34 cellular contexts compared by ENCODE assay signal in genomic region chr11:131819845-131820244, GRCh38.
"Had no signal": no experiment of that assay in that cellular context is flagged by ENCODE, and none has a peak within 500 bp of the region (broad histone marks: within the 10 kb centered on the region; RNA-seq: fewer than 3 reads in every experiment).

No MANE protein-coding gene starts in this region.

- H3K4me3 Mint-ChIP-seq: activated B cell treated with CpG ODN at 0.5 μM for 24 hours; activated CD4-positive, alpha-beta memory T cell treated with anti-CD3 and anti-CD28 coated beads for 36 hours; activated CD4-positive, alpha-beta T cell treated with anti-CD3 and anti-CD28 coated beads, Interleukin-2, amount 10 ng/mL, durations not matched to agents 24 days and 14 days; activated CD8-positive, alpha-beta memory T cell treated with anti-CD3 and anti-CD28 coated beads, Interleukin-2, amount 10 ng/mL, durations not matched to agents 7 days and 5 days; activated CD8-positive, alpha-beta T cell treated with anti-CD3 and anti-CD28 coated beads, Interleukin-2, amount 10 ng/mL, durations not matched to agents 7 days and 5 days; activated naive CD4-positive, alpha-beta T cell treated with anti-CD3 and anti-CD28 coated beads for 36 hours; activated naive CD4-positive, alpha-beta T cell treated with anti-CD3 and anti-CD28 coated beads, Interleukin-2, amount 50 U/mL, for 24 hours; activated naive CD8-positive, alpha-beta T cell treated with anti-CD3 and anti-CD28 coated beads for 36 hours; activated naive CD8-positive, alpha-beta T cell treated with anti-CD3 and anti-CD28 coated beads, Interleukin-2, amount 50 U/mL, for 24 hours; activated T-helper 1 cell treated with anti-CD3 and anti-CD28 coated beads, Interleukin-12 subunit alpha, Interleukin-12 subunit beta, Interleukin-2, Interleukin-4 antibody, amounts not matched to agents 30 ng/mL and 10 ng/mL and 1 ng/mL, durations not matched to agents 14 hours and 24 hours and 36 hours; T-helper 17 cell; T-helper 2 cell treated with Interferon-gamma antibody and Interleukin-4, amounts not matched to agents 5 μg/mL and 100 μg/mL, for 36 hours had no signal

- H3K4me3 ChIP-seq: adrenal gland, body of pancreas, breast epithelium, cardiac muscle cell, colonic mucosa, esophagus squamous epithelium, gastroesophageal sphincter, heart right ventricle had no signal

- H3K27ac Mint-ChIP-seq: activated B cell treated with CpG ODN at 0.5 μM for 24 hours; activated CD4-positive, alpha-beta memory T cell treated with anti-CD3 and anti-CD28 coated beads for 36 hours; activated CD4-positive, alpha-beta T cell treated with anti-CD3 and anti-CD28 coated beads, Interleukin-2, amount 10 ng/mL, durations not matched to agents 24 days and 14 days; activated CD8-positive, alpha-beta memory T cell treated with anti-CD3 and anti-CD28 coated beads, Interleukin-2, amount 10 ng/mL, durations not matched to agents 7 days and 5 days; activated CD8-positive, alpha-beta T cell treated with anti-CD3 and anti-CD28 coated beads, Interleukin-2, amount 10 ng/mL, durations not matched to agents 7 days and 5 days; activated naive CD4-positive, alpha-beta T cell treated with anti-CD3 and anti-CD28 coated beads for 36 hours; activated naive CD4-positive, alpha-beta T cell treated with anti-CD3 and anti-CD28 coated beads, Interleukin-2, amount 50 U/mL, for 24 hours; activated naive CD8-positive, alpha-beta T cell treated with anti-CD3 and anti-CD28 coated beads for 36 hours; activated naive CD8-positive, alpha-beta T cell treated with anti-CD3 and anti-CD28 coated beads, Interleukin-2, amount 50 U/mL, for 24 hours; activated T-helper 1 cell treated with anti-CD3 and anti-CD28 coated beads, Interleukin-12 subunit alpha, Interleukin-12 subunit beta, Interleukin-2, Interleukin-4 antibody, amounts not matched to agents 30 ng/mL and 10 ng/mL and 1 ng/mL, durations not matched to agents 14 hours and 24 hours and 36 hours; activated T-helper 2 cell treated with anti-CD3 and anti-CD28 coated beads, Interferon-gamma antibody, Interleukin-2, Interleukin-4, amounts not matched to agents 10 μg/mL and 5 μg/mL and 100 μg/mL, durations not matched to agents 14 hours and 24 hours and 36 hours; T-helper 17 cell; T-helper 2 cell treated with Interferon-gamma antibody and Interleukin-4, amounts not matched to agents 5 μg/mL and 100 μg/mL, for 36 hours had no signal

- H3K9me3 Mint-ChIP-seq: activated B cell treated with CpG ODN at 0.5 μM for 24 hours; activated CD4-positive, alpha-beta memory T cell treated with anti-CD3 and anti-CD28 coated beads for 36 hours; activated CD4-positive, alpha-beta T cell treated with anti-CD3 and anti-CD28 coated beads, Interleukin-2, amount 10 ng/mL, durations not matched to agents 24 days and 14 days; activated naive CD4-positive, alpha-beta T cell treated with anti-CD3 and anti-CD28 coated beads, Interleukin-2, amount 50 U/mL, for 24 hours; activated naive CD8-positive, alpha-beta T cell treated with anti-CD3 and anti-CD28 coated beads for 36 hours; activated naive CD8-positive, alpha-beta T cell treated with anti-CD3 and anti-CD28 coated beads, Interleukin-2, amount 50 U/mL, for 24 hours; activated T-helper 1 cell treated with anti-CD3 and anti-CD28 coated beads, Interleukin-12 subunit alpha, Interleukin-12 subunit beta, Interleukin-2, Interleukin-4 antibody, amounts not matched to agents 30 ng/mL and 10 ng/mL and 1 ng/mL, durations not matched to agents 14 hours and 24 hours and 36 hours; activated T-helper 2 cell treated with anti-CD3 and anti-CD28 coated beads, Interferon-gamma antibody, Interleukin-2, Interleukin-4, amounts not matched to agents 10 μg/mL and 5 μg/mL and 100 μg/mL, durations not matched to agents 14 hours and 24 hours and 36 hours; T-helper 2 cell treated with Interferon-gamma antibody and Interleukin-4, amounts not matched to agents 5 μg/mL and 100 μg/mL, for 36 hours had no signal

- H3K27me3 Mint-ChIP-seq: activated B cell treated with CpG ODN at 0.5 μM for 24 hours; activated CD4-positive, alpha-beta memory T cell treated with anti-CD3 and anti-CD28 coated beads for 36 hours; activated CD4-positive, alpha-beta T cell treated with anti-CD3 and anti-CD28 coated beads, Interleukin-2, amount 10 ng/mL, durations not matched to agents 24 days and 14 days; activated CD8-positive, alpha-beta memory T cell treated with anti-CD3 and anti-CD28 coated beads, Interleukin-2, amount 10 ng/mL, durations not matched to agents 7 days and 5 days; activated naive CD8-positive, alpha-beta T cell treated with anti-CD3 and anti-CD28 coated beads for 36 hours; activated naive CD8-positive, alpha-beta T cell treated with anti-CD3 and anti-CD28 coated beads, Interleukin-2, amount 50 U/mL, for 24 hours; T-helper 17 cell had no signal

- H3K9me3 ChIP-seq: adrenal gland, body of pancreas, breast epithelium, colonic mucosa, esophagus squamous epithelium, gastroesophageal sphincter, heart right ventricle had no signal

- H3K27ac ChIP-seq: adrenal gland, body of pancreas, breast epithelium, cardiac muscle cell, colonic mucosa, epithelial cell of prostate, esophagus squamous epithelium, gastroesophageal sphincter, heart right ventricle, WERI-Rb-1 had no signal

- H3K36me3 ChIP-seq: adrenal gland, breast epithelium, cardiac muscle cell, colonic mucosa, esophagus squamous epithelium, gastroesophageal sphincter, heart right ventricle, WERI-Rb-1 had no signal

- H3K27me3 ChIP-seq: adrenal gland, body of pancreas, colonic mucosa, esophagus squamous epithelium had no signal

- H3K4me1 ChIP-seq: adrenal gland, body of pancreas, breast epithelium, colonic mucosa, esophagus squamous epithelium, gastroesophageal sphincter had no signal

- DNase-seq: activated B cell treated with CpG ODN at 0.5 μM for 24 hours; activated CD4-positive, alpha-beta memory T cell treated with anti-CD3 and anti-CD28 coated beads for 36 hours; activated CD4-positive, alpha-beta T cell treated with anti-CD3 and anti-CD28 coated beads, Interleukin-2, amount 10 ng/mL, durations not matched to agents 24 days and 14 days; activated CD8-positive, alpha-beta memory T cell treated with anti-CD3 and anti-CD28 coated beads, Interleukin-2, amount 10 ng/mL, durations not matched to agents 7 days and 5 days; activated CD8-positive, alpha-beta memory T cell treated with anti-CD3 and anti-CD28 coated beads, Interleukin-2, amount 50 U/mL, for 4 hours; activated CD8-positive, alpha-beta T cell treated with anti-CD3 and anti-CD28 coated beads, Interleukin-2, amount 10 ng/mL, durations not matched to agents 7 days and 5 days; activated effector memory CD4-positive, alpha-beta T cell treated with anti-CD3 and anti-CD28 coated beads, Interleukin-2, amount 50 U/mL, for 16 hours; activated naive CD4-positive, alpha-beta T cell treated with anti-CD3 and anti-CD28 coated beads for 36 hours; activated naive CD8-positive, alpha-beta T cell treated with anti-CD3 and anti-CD28 coated beads for 36 hours; activated naive CD8-positive, alpha-beta T cell treated with anti-CD3 and anti-CD28 coated beads, Interleukin-2, amount 50 U/mL, for 24 hours; activated T-cell treated with anti-CD3 and anti-CD28 coated beads, Interleukin-2, amount 50 U/mL, for 1 hour; activated T-cell treated with anti-CD3 and anti-CD28 coated beads, Interleukin-2, amount 50 U/mL, for 48 hours; adrenal gland; amygdala; aorta; body of pancreas; central memory CD4-positive, alpha-beta T cell; cerebellar nuclear complex; colonic mucosa; effector CD8-positive, alpha-beta T cell; esophagus squamous epithelium; foreskin melanocyte; heart right ventricle; T-helper 17 cell; T1000; WERI-Rb-1 had no signal

- H3K36me3 Mint-ChIP-seq: activated CD4-positive, alpha-beta memory T cell treated with anti-CD3 and anti-CD28 coated beads for 36 hours; activated CD8-positive, alpha-beta memory T cell treated with anti-CD3 and anti-CD28 coated beads, Interleukin-2, amount 10 ng/mL, durations not matched to agents 7 days and 5 days; activated naive CD4-positive, alpha-beta T cell treated with anti-CD3 and anti-CD28 coated beads, Interleukin-2, amount 50 U/mL, for 24 hours; activated naive CD8-positive, alpha-beta T cell treated with anti-CD3 and anti-CD28 coated beads for 36 hours had no signal

- H3K4me1 Mint-ChIP-seq: activated B cell treated with CpG ODN at 0.5 μM for 24 hours; activated CD4-positive, alpha-beta T cell treated with anti-CD3 and anti-CD28 coated beads, Interleukin-2, amount 10 ng/mL, durations not matched to agents 24 days and 14 days; activated CD8-positive, alpha-beta memory T cell treated with anti-CD3 and anti-CD28 coated beads, Interleukin-2, amount 10 ng/mL, durations not matched to agents 7 days and 5 days; activated naive CD4-positive, alpha-beta T cell treated with anti-CD3 and anti-CD28 coated beads, Interleukin-2, amount 50 U/mL, for 24 hours; activated naive CD8-positive, alpha-beta T cell treated with anti-CD3 and anti-CD28 coated beads for 36 hours; activated naive CD8-positive, alpha-beta T cell treated with anti-CD3 and anti-CD28 coated beads, Interleukin-2, amount 50 U/mL, for 24 hours; T-helper 17 cell had no signal
